11 cellular contexts compared by ENCODE assay signal in the genomic region with DNA sequence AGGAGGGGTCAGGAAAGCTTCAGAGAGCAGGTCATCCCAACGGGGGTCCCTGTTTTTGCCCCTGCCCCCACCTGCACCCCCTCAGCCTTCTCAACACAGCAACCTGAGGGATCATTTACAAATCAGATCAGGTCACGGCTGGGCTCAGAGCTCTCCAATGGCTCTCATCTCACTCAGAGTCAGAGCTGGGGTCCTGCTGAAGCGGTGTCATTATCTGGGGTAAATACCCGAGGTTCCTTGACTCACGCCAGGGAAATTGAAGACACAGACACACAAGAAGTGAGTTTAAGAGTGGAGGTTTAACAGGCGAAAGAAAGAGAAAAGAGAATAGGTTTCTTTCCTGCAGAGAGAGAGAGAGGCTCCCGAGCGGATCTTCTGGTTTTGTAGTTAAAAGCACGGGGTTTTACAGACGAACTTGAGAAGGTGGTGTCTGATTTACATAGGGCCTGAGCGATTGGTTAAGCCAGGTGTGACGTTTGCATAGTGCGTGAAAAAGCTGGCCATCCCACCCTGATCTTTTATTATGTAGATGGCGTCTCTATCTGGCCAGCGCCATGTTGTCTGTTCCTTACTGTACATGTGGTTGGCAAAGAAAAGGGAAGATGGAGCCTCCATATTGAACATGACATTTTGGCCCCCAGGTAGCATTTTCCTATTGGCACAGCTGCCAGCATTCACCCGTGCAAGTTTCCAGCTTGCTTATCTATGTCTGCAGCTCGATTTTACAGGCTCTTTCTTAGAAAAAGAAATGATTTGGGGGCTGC. TPM values are rescaled to one million over a fixed set of nuclear protein-coding genes. Genes with fewer than 3 reads are reported as not detected.
A peak's percentile ranks its signal among the peaks of the same experiment; 100 is the strongest.
DNase-seq lines count a peak whose midpoint lies in the region; ATAC-seq and TF ChIP-seq lines count a peak whose summit lies in the region.
"Had no signal": no experiment of that assay in that cellular context is flagged by ENCODE, and none has a peak within 500 bp of the region (broad histone marks: within the 10 kb centered on the region; RNA-seq: fewer than 3 reads in every experiment).

No MANE protein-coding gene starts in this region.

- H3K36me3 Mint-ChIP-seq in neural crest cell (ENCODE audit: low read depth), result no peaks in the 10 kb centered on the region
- H3K36me3 Mint-ChIP-seq: T-cell had no signal

- peak overlapping the region; percentile 57 for H3K9ac ChIP-seq in OCI-LY3 (ENCODE audit: low read length)

- DNase-seq in DMS53 treated with DMSO at 0.1 percent for 48 hours (lab: John Stamatoyannopoulos, UW; ENCODE audit: unreplicated experiment) (peak; percentile 95), foreskin keratinocyte (peak in 1 of 2 donors; percentile 84), neural crest cell (ENCODE audit: low read depth, low spot score) (peak; percentile 53), NCI-H82 treated with DMSO at 0.1 percent for 48 hours (lab: John Stamatoyannopoulos, UW; ENCODE audit: unreplicated experiment) (no peak), DMS114 treated with DMSO at 0.1 percent for 48 hours (lab: John Stamatoyannopoulos, UW; ENCODE audit: unreplicated experiment) (no peak), SW 1271 (lab: John Stamatoyannopoulos, UW) (no peak), NCI-H1048 (lab: John Stamatoyannopoulos, UW) (no peak)
- DNase-seq: activated gamma-delta T cell treated with Interleukin-2 at 50 U/mL for 16 hours, Caco-2, T-cell had no signal

- H3K27ac ChIP-seq in OCI-LY3 (ENCODE audit: low read length), result peak overlapping the region; percentile 37
- peak overlapping the region; percentile 59 for H3K27ac ChIP-seq in foreskin keratinocyte

- H3K9me3 ChIP-seq in OCI-LY3 (ENCODE audit: insufficient read depth, low read length), result no peaks in the 10 kb centered on the region
- H3K9me3 ChIP-seq: Caco-2 had no signal

- no peaks in the 10 kb centered on the region for H4K20me1 ChIP-seq in OCI-LY3 (ENCODE audit: insufficient read depth, low read length)

- H3K27me3 Mint-ChIP-seq in neural crest cell (ENCODE audit: low read depth), result no peaks in the 10 kb centered on the region

- H3K4me1 ChIP-seq in OCI-LY3 (ENCODE audit: low read length) (peaks cover 51% of the 10 kb centered on the region), foreskin keratinocyte (peaks cover 11% of the 10 kb centered on the region)

- H3K9me3 Mint-ChIP-seq in neural crest cell, result peaks cover 5% of the 10 kb centered on the region
- H3K9me3 Mint-ChIP-seq: T-cell had no signal

- H3K36me3 ChIP-seq in OCI-LY3 (replicated peaks; ENCODE audit: low read depth, low read length), result no peaks in the 10 kb centered on the region

- H2AFZ ChIP-seq in OCI-LY3 (ENCODE audit: low read depth, low read length), result peak overlapping the region; percentile 78

- peak overlapping the region; percentile 87 for H3K4me3 Mint-ChIP-seq in neural crest cell
- H3K4me3 Mint-ChIP-seq: T-cell had no signal

- TF ChIP-seq CTCF in OCI-LY3 (IDR thresholded peaks at IDR 0.05; ENCODE audit: low read depth, low read length), result no peak
- no peak for TF ChIP-seq CTCF in foreskin keratinocyte (conservative IDR thresholded peaks at IDR 0.05)
- no peak for TF ChIP-seq CTCF in neural crest cell (conservative IDR thresholded peaks at IDR 0.05)

- H3K4me1 Mint-ChIP-seq in neural crest cell, result peaks cover 35% of the 10 kb centered on the region

- H3K27me3 ChIP-seq in OCI-LY3 (ENCODE audit: low read depth, low read length) (peaks cover 15% of the 10 kb centered on the region), foreskin keratinocyte (no peaks in the 10 kb centered on the region)

- no peaks in the 10 kb centered on the region for H3K79me2 ChIP-seq in OCI-LY3 (ENCODE audit: low read length)

- peak overlapping the region; percentile 98 for H3K27ac Mint-ChIP-seq in neural crest cell (ENCODE audit: unreplicated experiment)
- H3K27ac Mint-ChIP-seq: T-cell had no signal

- H3K4me3 ChIP-seq in OCI-LY3 (ENCODE audit: low read length), result peak overlapping the region; percentile 69

- ATAC-seq in foreskin keratinocyte, result peak; percentile 59
- ATAC-seq: T-cell had no signal

- peak overlapping the region; percentile 76 for H3K4me2 ChIP-seq in OCI-LY3 (ENCODE audit: low read length)

RNA-seq across cellular contexts. Expression of a gene that starts 51.4 kb away (rescaled TPM):
- total RNA-seq in foreskin keratinocyte (41.5 and 44.3 TPM in 2 replicates), neural crest cell (231 and 237 TPM in 2 replicates)
- polyA plus RNA-seq in foreskin keratinocyte, result 11.6 and 14.1 TPM in 2 replicates

Comparison
In these comparisons a context has a peak if more than half of its experiments do, and no peak if none do; other contexts are left out.
1. DNase-seq: peak in DMS53 treated with DMSO at 0.1 percent for 48 hours (single experiment) and neural crest cell (single experiment); none in NCI-H82 treated with DMSO at 0.1 percent for 48 hours (single experiment), DMS114 treated with DMSO at 0.1 percent for 48 hours (single experiment), SW 1271 (0 of 2) and NCI-H1048 (single experiment).